In the genomic region with DNA sequence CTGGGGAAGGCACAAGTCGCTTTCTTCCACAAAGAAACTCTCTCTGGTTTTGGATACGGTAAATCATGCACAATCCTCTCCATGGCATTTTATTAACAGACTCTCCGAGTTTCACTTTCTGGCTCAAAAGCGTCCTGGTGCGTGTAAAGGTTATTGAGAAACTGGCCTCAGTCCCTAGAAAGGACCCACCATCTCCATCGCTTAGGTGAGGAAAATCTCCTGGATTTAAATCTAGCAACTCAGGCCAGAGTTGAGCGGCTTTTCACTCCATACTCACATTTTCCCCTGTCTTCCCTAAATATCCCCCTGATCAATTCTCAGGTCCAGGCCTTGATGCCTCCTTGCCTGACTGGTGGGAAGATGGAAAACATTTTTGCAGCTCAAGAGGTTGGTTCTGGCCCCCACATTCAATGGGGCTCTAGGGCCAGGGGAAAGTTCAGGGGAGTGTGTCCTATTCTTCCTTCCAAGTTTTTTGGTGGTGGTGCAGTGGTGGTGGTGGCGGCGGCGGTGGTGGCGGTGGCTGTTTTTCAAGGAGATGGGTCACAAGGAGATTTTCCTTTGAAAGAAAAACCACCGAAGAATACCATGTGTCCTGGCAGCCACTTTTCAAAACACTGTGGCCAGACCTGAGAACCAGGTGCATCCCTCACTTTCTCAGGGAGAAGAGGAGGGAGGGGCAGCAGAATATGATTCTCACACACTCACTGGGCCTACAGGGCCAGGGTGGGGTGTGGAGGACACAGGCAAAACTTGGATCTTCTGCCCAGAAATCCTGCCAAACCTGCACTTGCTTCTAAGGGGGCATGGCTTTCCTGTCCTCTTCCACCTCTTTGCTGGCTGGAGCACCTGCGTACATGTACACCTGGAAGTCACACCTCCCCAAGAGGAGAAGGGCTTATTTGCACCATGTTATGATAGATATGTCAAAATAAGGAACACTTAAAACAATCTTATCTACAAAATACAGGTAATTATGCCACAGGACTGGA, we compare ENCODE assay signal across 8 cellular contexts. TPM values are rescaled to one million over a fixed set of nuclear protein-coding genes. Genes with fewer than 3 reads are reported as not detected.
DNase-seq lines count a peak whose midpoint lies in the region; ATAC-seq and TF ChIP-seq lines count a peak whose summit lies in the region.

No MANE protein-coding gene starts in this region.

- peak overlapping the region; percentile 99 for H3K27ac Mint-ChIP-seq in memory B cell

- H3K9me3 ChIP-seq in AG04450 (ENCODE audit: control insufficient read depth, insufficient read depth, low read length) (no peaks in the 10 kb centered on the region; the same call in 1 of the 2 replicates), HEK293 (ENCODE audit: control insufficient read depth, insufficient read depth, low read depth, low read length) (no peaks in the 10 kb centered on the region)

- ATAC-seq in memory B cell (ENCODE audit: low read depth) (peak; percentile 3), left lobe of liver (no peak), HG02885 (IDR thresholded peaks at IDR 0.05; ENCODE audit: poor library complexity, unreplicated experiment) (no peak)

- DNase-seq in AG04450 (ENCODE audit: low read depth, low spot score), result no peak
- DNase-seq in memory B cell (ENCODE audit: low spot score in 2 of 2), result no peak
- no peak for DNase-seq in amniotic stem cell (lab: John Stamatoyannopoulos, UW)
- DNase-seq in SKM-1 (lab: John Stamatoyannopoulos, UW; ENCODE audit: unreplicated experiment), result no peak
- no peak for DNase-seq in left lobe of liver (ENCODE audit: low spot score)

- H3K27ac ChIP-seq in AG04450 (ENCODE audit: low read depth, low read length) (peak overlapping the region; percentile 98), HEK293 (ENCODE audit: extremely low read depth, low read depth, low read length) (peak overlapping the region; percentile 91), adipose tissue (ENCODE audit: low read depth, low read length) (peak overlapping the region; percentile 95)

- POLR2A ChIA-PET in AG04450 (lab: Yijun Ruan, JAX) (interaction anchor here (0.6 to 3.0 kb wide), 11 partner anchors 11 to 92 kb away, joined by 3 to 50 read pairs (median 6); a partner anchor contains a TSS), HEK293 (lab: Yijun Ruan, JAX) (interaction anchor here (0.8 to 3.2 kb wide), 11 partner anchors 11 to 167 kb away, joined by 3 to 52 read pairs (median 5); a partner anchor contains a TSS)

- TF ChIP-seq CTCF in AG04450 (IDR thresholded peaks at IDR 0.05; ENCODE audit: low read depth, low read length) (no peak), HEK293 (tag by site-specific recombination; IDR thresholded peaks at IDR 0.05) (no peak)

- no peaks in the 10 kb centered on the region for H3K9me3 Mint-ChIP-seq in memory B cell

- H3K4me3 ChIP-seq in AG04450 (ENCODE audit: low read depth, low read length) (peak overlapping the region; percentile 60), HEK293 (ENCODE audit: low read depth, low read length) (peak overlapping the region; percentile 77)

- H3K36me3 ChIP-seq in HEK293 (ENCODE audit: control insufficient read depth in 2 of 2, insufficient read depth in 1 of 2, low read length in 2 of 2), result peaks cover 0 to 1% of the 10 kb centered on the region in 2 experiments; a peak in 1 of 3 replicates

- H3K36me3 Mint-ChIP-seq in memory B cell, result no peaks in the 10 kb centered on the region

- H3K4me1 ChIP-seq in HEK293 (ENCODE audit: control insufficient read depth, insufficient read depth, low read length), result peaks cover 21% of the 10 kb centered on the region

- peak overlapping the region; percentile 89 for H3K4me3 Mint-ChIP-seq in memory B cell

- H3K27me3 ChIP-seq in AG04450 (ENCODE audit: control insufficient read depth, insufficient read depth, low read length), result no peaks in the 10 kb centered on the region

- 49 to 56% (median 53%) methylated on average over 13 of the region's 13 CpGs for whole genome bisulfite sequencing in adipose tissue, 3 donors

- CTCF ChIA-PET in AG04450 (lab: Charles Lee), result interaction anchor here (0.7 to 1.3 kb wide), 2 partner anchors 32 to 998 kb away, joined by 3 to 4 read pairs; no protein-coding TSS in a partner anchor
- CTCF ChIA-PET in HEK293 (lab: Yijun Ruan, JAX), result interaction anchor here (0.6 to 3.1 kb wide), 6 partner anchors 11 to 191 kb away, joined by 3 to 35 read pairs (median 10); a partner anchor contains a TSS

- H3K4me1 Mint-ChIP-seq in memory B cell, result peaks cover 67% of the 10 kb centered on the region

- H3K27me3 Mint-ChIP-seq in memory B cell, result no peaks in the 10 kb centered on the region

TF ChIP-seq in HEK293, 187 proteins besides CTCF, POLR2A, EP300 and RAD21 (continues in another document):
- TF ChIP-seq IKZF3 (tag by site-specific recombination; IDR thresholded peaks at IDR 0.05), result no peak
- peak; percentile 47 for TF ChIP-seq ZNF335 (tag by site-specific recombination; conservative IDR thresholded peaks at IDR 0.05)
- TF ChIP-seq ZNF549 (tag by site-specific recombination; IDR thresholded peaks at IDR 0.05), result no peak
- TF ChIP-seq, protein P1, sequence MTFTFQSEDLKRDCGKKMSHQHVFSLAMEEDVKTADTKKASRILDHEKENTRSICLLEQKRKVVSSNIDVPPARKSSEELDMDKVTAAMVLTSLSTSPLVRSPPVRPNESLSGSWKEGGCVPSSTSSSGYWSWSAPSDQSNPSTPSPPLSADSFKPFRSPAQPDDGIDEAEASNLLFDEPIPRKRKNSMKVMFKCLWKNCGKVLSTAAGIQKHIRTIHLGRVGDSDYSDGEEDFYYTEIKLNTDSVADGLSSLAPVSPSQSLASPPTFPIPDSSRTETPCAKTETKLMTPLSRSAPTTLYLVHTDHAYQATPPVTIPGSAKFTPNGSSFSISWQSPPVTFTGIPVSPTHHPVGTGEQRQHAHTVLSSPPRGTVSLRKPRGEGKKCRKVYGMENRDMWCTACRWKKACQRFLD (tag by site-specific recombination; IDR thresholded peaks at IDR 0.05), result no peak
- no peak for TF ChIP-seq OSR2 (tag by site-specific recombination; IDR thresholded peaks at IDR 0.05)
- TF ChIP-seq ZNF114 (tag by site-specific recombination; IDR thresholded peaks at IDR 0.05), result no peak
- 0 out of 2 replicates have a peak, but pooled peaks have one; percentile 1 for TF ChIP-seq TRIM28 (IDR thresholded peaks at IDR 0.05; ENCODE audit: borderline replicate concordance, low read length)
- no peak for TF ChIP-seq ZNF785 (tag by site-specific recombination; IDR thresholded peaks at IDR 0.05)
- no peak for TF ChIP-seq ZNF324 (tag by site-specific recombination; IDR thresholded peaks at IDR 0.05)
- TF ChIP-seq, protein P2, sequence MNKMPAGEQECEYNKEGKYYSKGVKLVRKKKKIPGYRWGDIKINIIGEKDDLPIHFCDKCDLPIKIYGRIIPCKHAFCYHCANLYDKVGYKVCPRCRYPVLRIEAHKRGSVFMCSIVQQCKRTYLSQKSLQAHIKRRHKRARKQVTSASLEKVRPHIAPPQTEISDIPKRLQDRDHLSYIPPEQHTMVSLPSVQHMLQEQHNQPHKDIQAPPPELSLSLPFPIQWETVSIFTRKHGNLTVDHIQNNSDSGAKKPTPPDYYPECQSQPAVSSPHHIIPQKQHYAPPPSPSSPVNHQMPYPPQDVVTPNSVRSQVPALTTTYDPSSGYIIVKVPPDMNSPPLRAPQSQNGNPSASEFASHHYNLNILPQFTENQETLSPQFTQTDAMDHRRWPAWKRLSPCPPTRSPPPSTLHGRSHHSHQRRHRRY (tag by site-specific recombination; IDR thresholded peaks at IDR 0.05), result no peak
- peak; percentile 96 for TF ChIP-seq PRDM1 (tag by site-specific recombination; IDR thresholded peaks at IDR 0.05)
- TF ChIP-seq ZNF112 (tag by site-specific recombination; IDR thresholded peaks at IDR 0.05), result no peak
- no peak for TF ChIP-seq ZBTB21 (tag by site-specific recombination; IDR thresholded peaks at IDR 0.05)
- no peak for TF ChIP-seq ZNF626 (tag by site-specific recombination; IDR thresholded peaks at IDR 0.05)
- TF ChIP-seq ZIC2 (tag by site-specific recombination; IDR thresholded peaks at IDR 0.05), result no peak
- no peak for TF ChIP-seq ZNF548 (tag by site-specific recombination; IDR thresholded peaks at IDR 0.05)
- TF ChIP-seq ZNF660 (tag by site-specific recombination; IDR thresholded peaks at IDR 0.05), result no peak
- TF ChIP-seq ZNF777 (tag by site-specific recombination; IDR thresholded peaks at IDR 0.05; ENCODE audit: borderline replicate concordance), result no peak
- TF ChIP-seq, protein P3, sequence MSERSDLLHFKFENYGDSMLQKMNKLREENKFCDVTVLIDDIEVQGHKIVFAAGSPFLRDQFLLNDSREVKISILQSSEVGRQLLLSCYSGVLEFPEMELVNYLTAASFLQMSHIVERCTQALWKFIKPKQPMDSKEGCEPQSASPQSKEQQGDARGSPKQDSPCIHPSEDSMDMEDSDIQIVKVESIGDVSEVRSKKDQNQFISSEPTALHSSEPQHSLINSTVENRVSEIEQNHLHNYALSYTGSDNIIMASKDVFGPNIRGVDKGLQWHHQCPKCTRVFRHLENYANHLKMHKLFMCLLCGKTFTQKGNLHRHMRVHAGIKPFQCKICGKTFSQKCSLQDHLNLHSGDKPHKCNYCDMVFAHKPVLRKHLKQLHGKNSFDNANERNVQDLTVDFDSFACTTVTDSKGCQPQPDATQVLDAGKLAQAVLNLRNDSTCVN (tag by site-specific recombination; optimal IDR thresholded peaks at IDR 0.05), result no peak
- TF ChIP-seq ZNF670 (tag by site-specific recombination; IDR thresholded peaks at IDR 0.05; ENCODE audit: low read depth), result no peak

RNA-seq across cellular contexts. Expression of a gene that starts 46.7 kb away (rescaled TPM):
- 21.3 and 21.5 TPM in 2 replicates for polyA plus RNA-seq in AG04450 (2011; rRNA removed)
- polyA minus RNA-seq in AG04450 (2011; rRNA and poly(A)+ RNA removed), result 10.9 and 12.6 TPM in 2 replicates
- 10 to 100 TPM in 2 of 3 donors, 1 to 10 TPM in 1; 7.6 to 41.4 (median 21.6) TPM for polyA plus RNA-seq in adipose tissue
- 2.3 TPM for total RNA-seq in left lobe of liver
